Comparison of ENCODE assay signal across 1 cellular context in genomic region chr11:64935634-64936081, GRCh38.
TF ChIP-seq lines count a peak whose summit lies in the region.

Gene GPHA2, minus strand, starts transcription at chr11:64935893. Its CDS starts 433 bp downstream, at chr11:64935460.

TF ChIP-seq in HepG2, 621 proteins besides CTCF, POLR2A, EP300 and RAD21 (continues in another document):
- TF ChIP-seq ZNF646 (CRISPR knock-in tag; IDR thresholded peaks at IDR 0.05) (peak; percentile 52; the same call in 1 of the 2 replicates), TBP (CRISPR knock-in tag; IDR thresholded peaks at IDR 0.05) (no peak), ZNF331 (CRISPR knock-in tag; IDR thresholded peaks at IDR 0.05) (0 out of 2 replicates have a peak, but pooled peaks have one; percentile 22), ZNF883 (CRISPR knock-in tag; IDR thresholded peaks at IDR 0.05; ENCODE audit: not compliant biosample characterization) (no peak), ZNF788 (CRISPR knock-in tag; IDR thresholded peaks at IDR 0.05; ENCODE audit: borderline replicate concordance) (peak; percentile 60; the same call in 1 of the 2 replicates), NFE2L2 (IDR thresholded peaks at IDR 0.05; ENCODE audit: low read length) (no peak), SAP130 (CRISPR knock-in tag; IDR thresholded peaks at IDR 0.05; ENCODE audit: low read depth) (peak; percentile 41; the same call in 1 of the 2 replicates), NFE2L1 (CRISPR knock-in tag; IDR thresholded peaks at IDR 0.05; ENCODE audit: borderline replicate concordance) (no peak), ZNF205 (CRISPR knock-in tag; IDR thresholded peaks at IDR 0.05) (0 out of 2 replicates have a peak, but pooled peaks have one; percentile 34), REPIN1 (CRISPR knock-in tag; IDR thresholded peaks at IDR 0.05; ENCODE audit: borderline replicate concordance, low read depth) (no peak), ZSCAN21 (CRISPR knock-in tag; IDR thresholded peaks at IDR 0.05; ENCODE audit: borderline replicate concordance) (peak; percentile 25; the same call in 1 of the 2 replicates), TBX2 (CRISPR knock-in tag; IDR thresholded peaks at IDR 0.05; ENCODE audit: borderline replicate concordance) (peak; percentile 68; the same call in 1 of the 2 replicates), ETV6 (CRISPR knock-in tag; conservative IDR thresholded peaks at IDR 0.05) (0 out of 2 replicates have a peak, but pooled peaks have one; percentile 23), ZSCAN29 (CRISPR knock-in tag; conservative IDR thresholded peaks at IDR 0.05) (no peak), ZNF619 (CRISPR knock-in tag; IDR thresholded peaks at IDR 0.05) (no peak), TAF1 (CRISPR knock-in tag; IDR thresholded peaks at IDR 0.05) (peak; percentile 56; the same call in 1 of the 2 replicates), SP140L (CRISPR knock-in tag; IDR thresholded peaks at IDR 0.05; ENCODE audit: borderline replicate concordance) (no peak), ZBTB7B (CRISPR knock-in tag; IDR thresholded peaks at IDR 0.05) (peak; percentile 74), ASH2L (IDR thresholded peaks at IDR 0.05; ENCODE audit: insufficient read length, low read depth, low read length) (no peak), ZSCAN31 (CRISPR knock-in tag; IDR thresholded peaks at IDR 0.05; ENCODE audit: low read depth) (no peak), TEAD3 (CRISPR knock-in tag; optimal IDR thresholded peaks at IDR 0.05; ENCODE audit: borderline replicate concordance) (peak; percentile 40), TFE3 (CRISPR knock-in tag; IDR thresholded peaks at IDR 0.05) (peak; percentile 32; the same call in 1 of the 2 replicates), ERF (CRISPR knock-in tag; IDR thresholded peaks at IDR 0.05) (peak; percentile 64), PRDM10 (CRISPR knock-in tag; IDR thresholded peaks at IDR 0.05; ENCODE audit: low read depth) (no peak), KLF9 (CRISPR knock-in tag; IDR thresholded peaks at IDR 0.05; ENCODE audit: low read depth) (peak; percentile 59; the same call in 1 of the 2 replicates), RBFOX2 (IDR thresholded peaks at IDR 0.05; ENCODE audit: low read depth, low read length) (no peak), ELF1 (CRISPR knock-in tag; IDR thresholded peaks at IDR 0.05) (peak; percentile 34; the same call in 1 of the 2 replicates), ZNF34 (CRISPR knock-in tag; IDR thresholded peaks at IDR 0.05; ENCODE audit: borderline replicate concordance) (no peak), ZBTB10 (CRISPR knock-in tag; IDR thresholded peaks at IDR 0.05; ENCODE audit: borderline replicate concordance) (no peak), SP5 (CRISPR knock-in tag; IDR thresholded peaks at IDR 0.05; ENCODE audit: borderline replicate concordance, low read depth) (peak; percentile 59), MED1 (CRISPR knock-in tag; IDR thresholded peaks at IDR 0.05) (peak; percentile 55), ZNF800 (CRISPR knock-in tag; IDR thresholded peaks at IDR 0.05) (peak; percentile 49; the same call in 1 of the 2 replicates), HMGXB4 (CRISPR knock-in tag; IDR thresholded peaks at IDR 0.05; ENCODE audit: borderline replicate concordance in 1 of 2, low read depth in 1 of 2) (0 out of 4 replicates have a peak, but pooled peaks of 1 of the 2 experiments have one; percentile 37), ZNF557 (CRISPR knock-in tag; IDR thresholded peaks at IDR 0.05) (0 out of 2 replicates have a peak, but pooled peaks have one; percentile 24), ZBTB34 (CRISPR knock-in tag; IDR thresholded peaks at IDR 0.05) (0 out of 2 replicates have a peak, but pooled peaks have one; percentile 29)
